In the genomic region with DNA sequence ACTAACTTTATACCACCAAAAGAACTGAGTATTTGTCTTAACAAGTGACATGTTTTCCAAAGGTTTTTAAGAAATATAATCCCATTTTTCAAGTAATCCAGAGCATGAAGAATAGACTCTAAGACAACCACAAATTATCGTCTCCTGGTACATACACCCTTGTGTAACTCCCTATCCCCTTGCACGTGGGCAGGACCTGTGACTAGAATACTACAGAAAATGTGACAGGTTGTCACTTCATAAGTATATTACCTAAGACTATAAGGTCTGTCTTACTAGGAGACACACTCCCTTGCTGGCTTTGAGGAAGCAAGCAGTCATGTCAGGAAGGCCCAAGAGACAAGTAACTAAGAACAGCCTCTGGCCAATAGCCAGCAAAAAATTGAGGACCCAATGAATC, we compare ENCODE assay signal across 1 cellular context.
TF ChIP-seq lines count a peak whose summit lies in the region.

No MANE protein-coding gene starts in this region.

TF ChIP-seq in HCT116, 20 proteins besides CTCF, POLR2A, EP300 and RAD21 (continued from another document):
- TF ChIP-seq, protein P1, sequence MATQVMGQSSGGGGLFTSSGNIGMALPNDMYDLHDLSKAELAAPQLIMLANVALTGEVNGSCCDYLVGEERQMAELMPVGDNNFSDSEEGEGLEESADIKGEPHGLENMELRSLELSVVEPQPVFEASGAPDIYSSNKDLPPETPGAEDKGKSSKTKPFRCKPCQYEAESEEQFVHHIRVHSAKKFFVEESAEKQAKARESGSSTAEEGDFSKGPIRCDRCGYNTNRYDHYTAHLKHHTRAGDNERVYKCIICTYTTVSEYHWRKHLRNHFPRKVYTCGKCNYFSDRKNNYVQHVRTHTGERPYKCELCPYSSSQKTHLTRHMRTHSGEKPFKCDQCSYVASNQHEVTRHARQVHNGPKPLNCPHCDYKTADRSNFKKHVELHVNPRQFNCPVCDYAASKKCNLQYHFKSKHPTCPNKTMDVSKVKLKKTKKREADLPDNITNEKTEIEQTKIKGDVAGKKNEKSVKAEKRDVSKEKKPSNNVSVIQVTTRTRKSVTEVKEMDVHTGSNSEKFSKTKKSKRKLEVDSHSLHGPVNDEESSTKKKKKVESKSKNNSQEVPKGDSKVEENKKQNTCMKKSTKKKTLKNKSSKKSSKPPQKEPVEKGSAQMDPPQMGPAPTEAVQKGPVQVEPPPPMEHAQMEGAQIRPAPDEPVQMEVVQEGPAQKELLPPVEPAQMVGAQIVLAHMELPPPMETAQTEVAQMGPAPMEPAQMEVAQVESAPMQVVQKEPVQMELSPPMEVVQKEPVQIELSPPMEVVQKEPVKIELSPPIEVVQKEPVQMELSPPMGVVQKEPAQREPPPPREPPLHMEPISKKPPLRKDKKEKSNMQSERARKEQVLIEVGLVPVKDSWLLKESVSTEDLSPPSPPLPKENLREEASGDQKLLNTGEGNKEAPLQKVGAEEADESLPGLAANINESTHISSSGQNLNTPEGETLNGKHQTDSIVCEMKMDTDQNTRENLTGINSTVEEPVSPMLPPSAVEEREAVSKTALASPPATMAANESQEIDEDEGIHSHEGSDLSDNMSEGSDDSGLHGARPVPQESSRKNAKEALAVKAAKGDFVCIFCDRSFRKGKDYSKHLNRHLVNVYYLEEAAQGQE (IDR thresholded peaks at IDR 0.05; ENCODE audit: low read depth): no peak
- TF ChIP-seq YY1 (IDR thresholded peaks at IDR 0.05; ENCODE audit: extremely low read depth, insufficient replicate concordance, low read depth, low read length) (no peak), EZH2phosphoT487 (IDR thresholded peaks at IDR 0.05; ENCODE audit: borderline replicate concordance) (no peak), ZNF274 (IDR thresholded peaks at IDR 0.05; ENCODE audit: low read depth, low read length) (no peak), CBX3 (IDR thresholded peaks at IDR 0.05; ENCODE audit: low read depth) (no peak), TCF7L2 (IDR thresholded peaks at IDR 0.05; ENCODE audit: borderline replicate concordance, extremely low read depth, insufficient read depth, insufficient read length) (no peak), ELF1 (IDR thresholded peaks at IDR 0.05; ENCODE audit: borderline replicate concordance, low read depth) (no peak), SIN3A (IDR thresholded peaks at IDR 0.05; ENCODE audit: low read depth) (no peak), SP1 (IDR thresholded peaks at IDR 0.05; ENCODE audit: low read depth) (no peak), ZFX (IDR thresholded peaks at IDR 0.05) (no peak), EZH2 (IDR thresholded peaks at IDR 0.05) (no peak), JUND (IDR thresholded peaks at IDR 0.05) (no peak)
- TF ChIP-seq, protein P2, sequence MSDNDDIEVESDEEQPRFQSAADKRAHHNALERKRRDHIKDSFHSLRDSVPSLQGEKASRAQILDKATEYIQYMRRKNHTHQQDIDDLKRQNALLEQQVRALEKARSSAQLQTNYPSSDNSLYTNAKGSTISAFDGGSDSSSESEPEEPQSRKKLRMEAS (IDR thresholded peaks at IDR 0.05): no peak
